ENCODE assay signal across 10 cellular contexts in genomic region chr11:112523477-112523876, GRCh38.
DNase-seq lines count a peak whose midpoint lies in the region; TF ChIP-seq lines count a peak whose summit lies in the region.
"Had no signal": no experiment of that assay in that cellular context is flagged by ENCODE, and none has a peak within 500 bp of the region (broad histone marks: within the 10 kb centered on the region; RNA-seq: fewer than 3 reads in every experiment).

No MANE protein-coding gene starts in this region.

- TF ChIP-seq POLR2A in Peyer's patch (IDR thresholded peaks at IDR 0.05): no peak

- intact Hi-C loops in dorsolateral prefrontal cortex (cut with DNase I): loop anchor here in 1 of 2 donors (10.0 kb wide), 1 partner anchor 229 kb away; no protein-coding TSS in a partner anchor

- H3K4me1 Mint-ChIP-seq in mesothelial cell of epicardium: peaks cover 9% of the 10 kb centered on the region

- H3K9me3 Mint-ChIP-seq in mesothelial cell of epicardium: peaks cover 3% of the 10 kb centered on the region

- H3K36me3 ChIP-seq in Peyer's patch: no peaks in the 10 kb centered on the region
- H3K36me3 ChIP-seq: BLaER1 had no signal

- peaks cover 42% of the 10 kb centered on the region for H3K27me3 Mint-ChIP-seq in mesothelial cell of epicardium (ENCODE audit: low read depth)

- H3K27ac ChIP-seq in dorsolateral prefrontal cortex (peak overlapping the region in 57 of 59 donors; percentile 43 to 94 (median 83)), Peyer's patch (peak overlapping the region in 1 of 4 donors; percentile 42)
- H3K27ac ChIP-seq: BLaER1 had no signal

- peak; percentile 54 for DNase-seq in AG08395 (ENCODE audit: low spot score)
- peak; percentile 14 for DNase-seq in NCI-H2107 (lab: John Stamatoyannopoulos, UW)
- DNase-seq in dorsolateral prefrontal cortex: peak; percentile 24 to 86 (median 69)
- DNase-seq in mesothelial cell of epicardium (ENCODE audit: low spot score in 2 of 2, unreplicated experiment in 2 of 2): no peak
- DNase-seq in Peyer's patch: no peak
- no peak for DNase-seq in NCI-H2029 treated with DMSO at 0.1 percent for 48 hours (lab: John Stamatoyannopoulos, UW)
- no peak for DNase-seq in GM10248 (ENCODE audit: extremely low spot score)
- no peak for DNase-seq in kidney glomerular epithelial cell (lab: John Stamatoyannopoulos, UW)
- DNase-seq: SIG-M5 had no signal

- POLR2A ChIA-PET in GM10248 (lab: Yijun Ruan, JAX): interaction anchor here (0.5 kb wide), 1 partner anchor 296 kb away, joined by 4 read pairs; no protein-coding TSS in a partner anchor

- peak overlapping the region; percentile 50 for H3K27ac Mint-ChIP-seq in mesothelial cell of epicardium

- CTCF ChIA-PET in GM10248 (lab: Yijun Ruan, JAX): interaction anchor here (1.2 to 3.6 kb wide), 2 partner anchors 65 to 226 kb away, joined by 3 to 10 read pairs; no protein-coding TSS in a partner anchor

- no peaks in the 10 kb centered on the region for H3K36me3 Mint-ChIP-seq in mesothelial cell of epicardium

- H3K9me3 ChIP-seq in Peyer's patch: no peaks in the 10 kb centered on the region
- H3K9me3 ChIP-seq: BLaER1 had no signal

- H3K4me3 Mint-ChIP-seq in mesothelial cell of epicardium: no peak overlapping the region

- no peaks in the 10 kb centered on the region for H3K27me3 ChIP-seq in dorsolateral prefrontal cortex
- H3K27me3 ChIP-seq in Peyer's patch: no peaks in the 10 kb centered on the region
- H3K27me3 ChIP-seq: BLaER1 had no signal

- TF ChIP-seq CTCF in dorsolateral prefrontal cortex (IDR thresholded peaks at IDR 0.05 in 54 of 56, conservative IDR thresholded peaks at IDR 0.05 in 2 of 56; ENCODE audit: low read depth in 1 of 56, partially characterized antibody in 56 of 56) (peak in 2 of 56 donors; percentile 13 to 21), mesothelial cell of epicardium (IDR thresholded peaks at IDR 0.05; ENCODE audit: unreplicated experiment) (no peak), Peyer's patch (IDR thresholded peaks at IDR 0.05) (no peak), GM10248 (IDR thresholded peaks at IDR 0.05; ENCODE audit: control extremely low read depth, extremely low read depth, low read depth, missing control alignments) (no peak)

- peaks cover 0 to 14% (median 0%) of the 10 kb centered on the region in 4 donors for H3K4me1 ChIP-seq in Peyer's patch
- H3K4me1 ChIP-seq: BLaER1 had no signal

- H3K4me3 ChIP-seq in dorsolateral prefrontal cortex: peak overlapping the region in 6 of 59 donors; percentile 3 to 32 (median 18)
- H3K4me3 ChIP-seq in Peyer's patch: no peak overlapping the region
- H3K4me3 ChIP-seq: BLaER1 had no signal

Comparison
In these comparisons a context has a peak if more than half of its experiments do, and no peak if none do; other contexts are left out.
1. DNase-seq: peak in AG08395 (single experiment), NCI-H2107 (single experiment) and dorsolateral prefrontal cortex (10 of 10); none in mesothelial cell of epicardium (0 of 2), Peyer's patch (0 of 3), NCI-H2029 treated with DMSO at 0.1 percent for 48 hours (single experiment), GM10248 (single experiment) and kidney glomerular epithelial cell (single experiment).